28 cellular contexts compared by ENCODE assay signal in genomic region chr6:80006541-80006940, GRCh38. TPM values are rescaled to one million over a fixed set of nuclear protein-coding genes. Genes with fewer than 3 reads are reported as not detected.
DNase-seq lines count a peak whose midpoint lies in the region; ATAC-seq, FAIRE-seq and TF ChIP-seq lines count a peak whose summit lies in the region.
"Had no signal": no experiment of that assay in that cellular context is flagged by ENCODE, and none has a peak within 500 bp of the region (broad histone marks: within the 10 kb centered on the region; RNA-seq: fewer than 3 reads in every experiment).

No MANE protein-coding gene starts in this region.

- WGBS in body of pancreas, 2 donors = 77 to 85% methylated on average over 1 of the region's 1 CpG

- H3K9me2 ChIP-seq in PC-9 (ENCODE audit: insufficient read depth) = no peaks in the 10 kb centered on the region

- H3K4me2 ChIP-seq in PC-9 = peak overlapping the region; percentile 95

- H3K9me3 ChIP-seq in PC-9 (ENCODE audit: insufficient read depth, low read depth) (no peaks in the 10 kb centered on the region), iPS-20b (ENCODE audit: insufficient read depth, low read depth, low read length) (no peaks in the 10 kb centered on the region), body of pancreas (no peaks in the 10 kb centered on the region)
- H3K9me3 ChIP-seq: lower lobe of right lung, pancreas had no signal

- peaks cover 22% of the 10 kb centered on the region for H3K4me1 ChIP-seq in PC-9 (replicated peaks; ENCODE audit: insufficient read depth)
- H3K4me1 ChIP-seq in iPS-20b (ENCODE audit: insufficient read depth, low read length) = peaks cover 6% of the 10 kb centered on the region; the same call in 1 of the 2 replicates
- H3K4me1 ChIP-seq in body of pancreas = peaks cover 15% of the 10 kb centered on the region
- H3K4me1 ChIP-seq: foreskin keratinocyte had no signal

- peak; percentile 11 for DNase-seq in AG10803 (ENCODE audit: low read depth)
- DNase-seq in GM19239 (ENCODE audit: insufficient read length, low spot score) = no peak
- DNase-seq in PC-9 = no peak
- no peak for DNase-seq in body of pancreas
- DNase-seq: activated CD4-positive, alpha-beta T cell treated with anti-CD3 and anti-CD28 coated beads, Interleukin-2, amount 50 U/mL, for 1 hour; activated naive CD4-positive, alpha-beta T cell treated with anti-CD3 and anti-CD28 coated beads, Interleukin-2, amount 50 U/mL, for 16 hours; effector memory CD8-positive, alpha-beta T cell; EL; foreskin keratinocyte; lower lobe of right lung; natural killer cell; NCI-H1092; NCI-H187 treated with DMSO at 0.1 percent for 48 hours; NCI-H524 treated with DMSO at 0.1 percent for 48 hours; pancreas; RPMI8226; stimulated activated CD4-positive, alpha-beta T cell treated with anti-CD3 and anti-CD28 coated beads, Interleukin-2, amount 100 ng/mL, for 24 hours; T-helper 9 cell; trophoblast cell had no signal

- no peak for TF ChIP-seq CTCF in AG10803 (conservative IDR thresholded peaks at IDR 0.05; ENCODE audit: low read length)
- TF ChIP-seq CTCF in PC-9 (conservative IDR thresholded peaks at IDR 0.05) = no peak
- TF ChIP-seq CTCF in body of pancreas (IDR thresholded peaks at IDR 0.05) = no peak

- H3K27ac ChIP-seq in PC-9 = no peak overlapping the region
- no peak overlapping the region for H3K27ac ChIP-seq in iPS-20b (ENCODE audit: low read length)
- no peak overlapping the region for H3K27ac ChIP-seq in body of pancreas
- H3K27ac ChIP-seq: cardiac muscle cell, coronary artery, foreskin keratinocyte, lower lobe of right lung, pancreas, VCaP had no signal

- ATAC-seq in HG03571 (IDR thresholded peaks at IDR 0.05; ENCODE audit: unreplicated experiment) = no peak
- ATAC-seq in body of pancreas = no peak
- ATAC-seq in GM19395 (IDR thresholded peaks at IDR 0.05; ENCODE audit: unreplicated experiment) = no peak
- ATAC-seq: effector memory CD8-positive, alpha-beta T cell; foreskin keratinocyte; lower lobe of right lung; natural killer cell; pancreas had no signal

- H4K20me1 ChIP-seq in PC-9 (ENCODE audit: insufficient read depth) = no peaks in the 10 kb centered on the region

- peaks cover 10% of the 10 kb centered on the region; the same call in 1 of the 2 replicates for H3F3A ChIP-seq in PC-9 (ENCODE audit: insufficient read depth, low read depth)

- no peak for TF ChIP-seq POLR2A in body of pancreas (IDR thresholded peaks at IDR 0.05)

- intact Hi-C loops in PC-9 (cut with micrococcal nuclease; ENCODE audit: unreplicated experiment) = loop anchor here (5.0 kb wide), 1 partner anchor 36 kb away; no protein-coding TSS in a partner anchor
- intact Hi-C loops in body of pancreas (cut with DNase I) = no loop called here

- CTCF ChIA-PET in PC-9 (lab: Charles Lee) = no interaction called here

- BruUV-seq in PC-9 (replicated peaks; lab: Mats Ljungman, UMichigan) = no TSS peak

- POLR2A ChIA-PET in PC-9 (lab: Charles Lee; ENCODE audit: unreplicated experiment) = no interaction called here

- no peaks in the 10 kb centered on the region for H3K27me3 ChIP-seq in PC-9 (ENCODE audit: insufficient read depth, low read depth)
- no peaks in the 10 kb centered on the region for H3K27me3 ChIP-seq in iPS-20b (ENCODE audit: insufficient read depth, low read length)
- H3K27me3 ChIP-seq in body of pancreas = no peaks in the 10 kb centered on the region
- H3K27me3 ChIP-seq: cardiac muscle cell, foreskin keratinocyte had no signal

- H3K79me2 ChIP-seq in PC-9 (ENCODE audit: low read depth) = peaks cover 20% of the 10 kb centered on the region

- H3K4me3 ChIP-seq in AG10803 (ENCODE audit: low read length) = no peak overlapping the region
- H3K4me3 ChIP-seq in PC-9 = no peak overlapping the region
- H3K4me3 ChIP-seq in iPS-20b (ENCODE audit: low read length) = no peak overlapping the region
- no peak overlapping the region for H3K4me3 ChIP-seq in body of pancreas
- H3K4me3 ChIP-seq: coronary artery, lower lobe of right lung, pancreas had no signal

- FAIRE-seq in GM19239 (lab: Jason Lieb, UNC) = peak; percentile 39
- FAIRE-seq: D721Med, GM12891, H1, pancreas had no signal

- peak overlapping the region; percentile 42; the same call in 1 of the 2 replicates for H3K9ac ChIP-seq in iPS-20b (ENCODE audit: low read depth, low read length)

- H2AFZ ChIP-seq in PC-9 = no peak overlapping the region

- H3K36me3 ChIP-seq in PC-9 (ENCODE audit: low read depth) (no peaks in the 10 kb centered on the region; the same call in 1 of the 2 replicates), iPS-20b (ENCODE audit: insufficient read depth, low read depth, low read length) (peaks cover 57% of the 10 kb centered on the region), body of pancreas (replicated peaks in 1 of 2; ENCODE audit: insufficient read depth in 1 of 2, low read depth in 2 of 2) (no peaks in the 10 kb centered on the region)
- H3K36me3 ChIP-seq: lower lobe of right lung, pancreas had no signal

RNA-seq across cellular contexts. Expression of gene TTK, which starts 2.1 kb away (rescaled TPM):
- total RNA-seq in PC-9 (2021) (28.7 and 40.3 TPM in 2 replicates), body of pancreas (under 1 TPM in 1 of 2 donors, not detected in 1; 0.33 TPM)

RNA-seq across cellular contexts. Expression of gene ELOVL4, which starts 59.2 kb away (rescaled TPM):
- total RNA-seq in PC-9 (2021) = not detected in 2 replicates
- total RNA-seq in body of pancreas = under 1 TPM in 1 of 2 donors, not detected in 1; 0.52 TPM
- total RNA-seq: natural killer cell had no signal

Comparison
In these comparisons a context has a peak if more than half of its experiments do, and no peak if none do; other contexts are left out.
1. RNA of gene TTK, which starts 2.1 kb away (total RNA-seq): 28.7 to 40.3 TPM in PC-9; 0.33 TPM in body of pancreas; every median in the first group is over 10 times any median in the second.